Comparison of ENCODE assay signal across 1 cellular context in the genomic region with DNA sequence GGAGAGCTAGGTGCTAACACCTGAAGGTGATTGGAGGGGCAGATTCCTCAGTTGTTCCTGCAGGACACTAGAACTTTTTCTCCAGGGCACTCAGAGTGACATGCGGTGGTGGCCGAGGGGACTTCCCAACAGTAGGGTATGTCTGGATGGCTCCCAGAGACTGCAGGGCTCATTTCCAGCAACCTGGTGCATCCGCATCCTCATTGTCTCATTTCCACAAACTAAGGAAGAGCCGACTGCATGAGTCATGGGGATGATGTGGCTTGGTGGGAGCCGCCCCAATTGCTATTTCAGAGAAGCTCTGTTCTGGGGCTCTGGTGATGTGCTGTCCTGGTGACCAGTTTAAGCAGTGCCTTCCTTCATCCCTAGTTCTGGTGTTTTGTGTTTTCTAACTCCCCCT.
TF ChIP-seq lines count a peak whose summit lies in the region.

No MANE protein-coding gene starts in this region.

TF ChIP-seq in K562, 482 proteins besides CTCF, POLR2A, EP300 and RAD21:
- TF ChIP-seq, protein P1, sequence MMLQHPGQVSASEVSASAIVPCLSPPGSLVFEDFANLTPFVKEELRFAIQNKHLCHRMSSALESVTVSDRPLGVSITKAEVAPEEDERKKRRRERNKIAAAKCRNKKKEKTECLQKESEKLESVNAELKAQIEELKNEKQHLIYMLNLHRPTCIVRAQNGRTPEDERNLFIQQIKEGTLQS (IDR thresholded peaks at IDR 0.05): 0 out of 2 replicates have a peak, but pooled peaks have one; percentile 20
- TF ChIP-seq, protein P1 (CRISPR knock-in tag; conservative IDR thresholded peaks at IDR 0.05): no peak
- TF ChIP-seq PTRF (tag; IDR thresholded peaks at IDR 0.05): no peak
- TF ChIP-seq JUND (IDR thresholded peaks at IDR 0.05; ENCODE audit: borderline replicate concordance, low read depth, low read length): 0 out of 2 replicates have a peak, but pooled peaks have one; percentile 21
- TF ChIP-seq JUND (tag; IDR thresholded peaks at IDR 0.05; ENCODE audit: borderline replicate concordance, low read depth, low read length): no peak
- TF ChIP-seq ZNF644 (tag; IDR thresholded peaks at IDR 0.05; ENCODE audit: low read depth): no peak
- TF ChIP-seq OTX1 (CRISPR knock-in tag; IDR thresholded peaks at IDR 0.05): no peak
- TF ChIP-seq FOSL1 (tag; conservative IDR thresholded peaks at IDR 0.05): peak; percentile 52
